Comparison of ENCODE assay signal across 8 cellular contexts in the genomic region with DNA sequence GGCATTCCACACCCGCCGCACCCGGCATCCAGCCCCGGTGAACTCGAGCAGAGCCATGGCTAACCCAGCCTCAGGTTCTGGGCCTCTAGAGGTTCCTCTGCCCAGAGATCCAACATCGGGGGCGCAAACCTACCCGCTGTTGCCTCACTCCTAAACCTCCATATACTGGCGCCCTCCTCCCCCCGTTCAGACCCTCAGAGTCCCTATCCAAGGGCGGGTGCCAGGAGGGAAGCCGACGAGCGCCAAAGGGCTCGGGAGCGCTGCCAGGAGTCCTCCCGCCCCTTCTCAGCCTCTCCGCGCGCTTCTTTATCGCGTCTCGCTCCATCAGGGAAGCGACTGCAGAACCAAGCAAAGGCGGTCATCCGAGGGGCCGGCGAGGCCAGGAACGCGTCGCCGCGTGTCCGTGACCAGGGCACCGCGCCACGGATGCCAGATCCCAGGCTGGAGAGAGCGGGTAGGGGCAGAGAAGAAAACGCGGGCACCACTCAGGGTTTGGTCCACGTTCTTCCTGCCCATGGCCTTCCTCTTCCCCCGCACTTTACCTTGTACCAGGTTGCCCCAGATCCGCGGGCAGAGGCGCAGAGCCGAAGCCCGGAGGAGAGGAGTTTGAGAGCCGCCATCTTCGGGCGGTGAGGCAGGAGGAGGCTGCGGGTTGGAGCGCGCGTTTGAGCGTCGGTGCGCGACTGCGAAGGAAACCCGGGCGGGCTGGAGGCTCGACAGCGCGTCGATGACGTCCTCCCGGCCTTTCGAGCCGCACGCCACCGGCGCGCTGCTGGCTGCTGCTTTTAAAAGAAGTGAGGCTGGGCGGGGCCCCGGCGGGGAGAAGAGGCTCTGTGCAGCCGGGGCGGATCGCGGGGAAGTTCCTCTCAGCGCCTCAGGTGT. TPM values are rescaled to one million over a fixed set of nuclear protein-coding genes. Genes with fewer than 3 reads are reported as not detected.
A peak's percentile ranks its signal among the peaks of the same experiment; 100 is the strongest.
DNase-seq lines count a peak whose midpoint lies in the region; ATAC-seq lines count a peak whose summit lies in the region.

A gene (minus strand): TSS at position 687 of the 882 bp plus-strand sequence. CDS start 67 bp downstream, at position 620.

- POLR2A ChIA-PET in activated CD8-positive, alpha-beta T cell treated with anti-CD3 and anti-CD28 coated beads, Interleukin-2, amount 10 ng/mL, durations not matched to agents 7 days and 5 days (lab: Charles Lee): interaction anchor here (0.6 to 3.4 kb wide), 9 partner anchors 16 to 1251 kb away, joined by 3 to 19 read pairs (median 3); a partner anchor contains a TSS

- H3K27me3 Mint-ChIP-seq in CD4-positive, CD25-positive, alpha-beta regulatory T cell: no peaks in the 10 kb centered on the region
- no peaks in the 10 kb centered on the region for H3K27me3 Mint-ChIP-seq in activated CD8-positive, alpha-beta T cell treated with anti-CD3 and anti-CD28 coated beads, Interleukin-2, amount 10 ng/mL, durations not matched to agents 7 days and 5 days (ENCODE audit: low read depth)

- peak within 1 kb of the TSS; percentile 68 for H3K4me3 ChIP-seq in CD4-positive, CD25-positive, alpha-beta regulatory T cell (ENCODE audit: low read depth, low read length)
- peak within 1 kb of the TSS; percentile 92 for H3K4me3 ChIP-seq in effector memory CD4-positive, alpha-beta T cell (ENCODE audit: insufficient read depth, low read depth, low read length, poor library complexity, severe bottlenecking)

- ATAC-seq in CD4-positive, CD25-positive, alpha-beta regulatory T cell (ENCODE audit: low read depth in 2 of 2): peak; percentile 96 to 97
- ATAC-seq in GM19438 (IDR thresholded peaks at IDR 0.05; ENCODE audit: low read depth, unreplicated experiment) (peak; percentile 80), HG03571 (IDR thresholded peaks at IDR 0.05; ENCODE audit: unreplicated experiment) (peak; percentile 92)
- peak; percentile 95 for ATAC-seq in activated CD8-positive, alpha-beta T cell treated with anti-CD3 and anti-CD28 coated beads, Interleukin-2, amount 10 ng/mL, durations not matched to agents 7 days and 5 days

- peaks cover 36 to 63% (median 52%) of the 10 kb centered on the region in 4 donors for H3K4me1 Mint-ChIP-seq in CD4-positive, CD25-positive, alpha-beta regulatory T cell
- H3K4me1 Mint-ChIP-seq in activated CD8-positive, alpha-beta T cell treated with anti-CD3 and anti-CD28 coated beads, Interleukin-2, amount 10 ng/mL, durations not matched to agents 7 days and 5 days (ENCODE audit: low read depth): peaks cover 57% of the 10 kb centered on the region

- H3K4me1 ChIP-seq in CD4-positive, CD25-positive, alpha-beta regulatory T cell (ENCODE audit: control insufficient read depth, insufficient read depth, low read length, poor library complexity, severe bottlenecking): peaks cover 31% of the 10 kb centered on the region
- H3K4me1 ChIP-seq in effector memory CD4-positive, alpha-beta T cell (ENCODE audit: control insufficient read depth, insufficient read depth, low read length, poor library complexity, severe bottlenecking): peaks cover 13% of the 10 kb centered on the region

- H3K9me3 Mint-ChIP-seq in CD4-positive, CD25-positive, alpha-beta regulatory T cell: no peaks in the 10 kb centered on the region
- no peaks in the 10 kb centered on the region for H3K9me3 Mint-ChIP-seq in activated CD8-positive, alpha-beta T cell treated with anti-CD3 and anti-CD28 coated beads, Interleukin-2, amount 10 ng/mL, durations not matched to agents 7 days and 5 days (ENCODE audit: insufficient read depth)

- peak within 1 kb of the TSS; percentile 92 for H3K27ac ChIP-seq in CD4-positive, CD25-positive, alpha-beta regulatory T cell (ENCODE audit: insufficient read depth, low read length, poor library complexity, severe bottlenecking)
- H3K27ac ChIP-seq in effector memory CD4-positive, alpha-beta T cell (ENCODE audit: insufficient read depth, low read length, poor library complexity, severe bottlenecking): peak within 1 kb of the TSS; percentile 87

- CTCF ChIA-PET in activated CD8-positive, alpha-beta T cell treated with anti-CD3 and anti-CD28 coated beads, Interleukin-2, amount 10 ng/mL, durations not matched to agents 7 days and 5 days (lab: Charles Lee): interaction anchor here (0.6 to 6.3 kb wide), 5 partner anchors 13 to 67 kb away, joined by 3 to 44 read pairs (median 4); no protein-coding TSS in a partner anchor

- H3K9me3 ChIP-seq in CD4-positive, CD25-positive, alpha-beta regulatory T cell (ENCODE audit: control insufficient read depth in 2 of 2, low read length in 2 of 2): no peaks in the 10 kb centered on the region
- H3K9me3 ChIP-seq in effector memory CD4-positive, alpha-beta T cell (ENCODE audit: control insufficient read depth, low read length): no peaks in the 10 kb centered on the region

- H3K27me3 ChIP-seq in CD4-positive, CD25-positive, alpha-beta regulatory T cell (ENCODE audit: control insufficient read depth, insufficient read depth, low read length): no peaks in the 10 kb centered on the region
- no peaks in the 10 kb centered on the region for H3K27me3 ChIP-seq in effector memory CD4-positive, alpha-beta T cell (replicated peaks; ENCODE audit: control insufficient read depth, insufficient read depth, low read length, poor library complexity, severe bottlenecking)

- H3K27ac Mint-ChIP-seq in CD4-positive, CD25-positive, alpha-beta regulatory T cell: peak within 1 kb of the TSS; percentile 91 to 99 (median 96)
- H3K27ac Mint-ChIP-seq in activated CD8-positive, alpha-beta T cell treated with anti-CD3 and anti-CD28 coated beads, Interleukin-2, amount 10 ng/mL, durations not matched to agents 7 days and 5 days: peak within 1 kb of the TSS; percentile 91

- peak; percentile 89 to 97 (median 94) for DNase-seq in CD4-positive, CD25-positive, alpha-beta regulatory T cell
- DNase-seq in NCI-H774 (lab: John Stamatoyannopoulos, UW) (peak; percentile 95), medulla oblongata (ENCODE audit: extremely low spot score) (peak; percentile 50)
- DNase-seq in activated CD8-positive, alpha-beta T cell treated with anti-CD3 and anti-CD28 coated beads, Interleukin-2, amount 10 ng/mL, durations not matched to agents 7 days and 5 days: peak; percentile 95
- peak; percentile 89 to 90 (median 90) for DNase-seq in effector memory CD4-positive, alpha-beta T cell
- peak; percentile 89 for DNase-seq in stimulated activated CD8-positive, alpha-beta memory T cell treated with anti-CD3 and anti-CD28 coated beads, Interleukin-12 subunit alpha, Interleukin-12 subunit beta, amount 100 ng/mL, for 1 hour (ENCODE audit: low read depth)

- peak within 1 kb of the TSS; percentile 93 to 99 (median 96) for H3K4me3 Mint-ChIP-seq in CD4-positive, CD25-positive, alpha-beta regulatory T cell
- H3K4me3 Mint-ChIP-seq in activated CD8-positive, alpha-beta T cell treated with anti-CD3 and anti-CD28 coated beads, Interleukin-2, amount 10 ng/mL, durations not matched to agents 7 days and 5 days: peak within 1 kb of the TSS; percentile 88

- no peaks in the 10 kb centered on the region for H3K36me3 ChIP-seq in CD4-positive, CD25-positive, alpha-beta regulatory T cell (ENCODE audit: control insufficient read depth, insufficient read depth, low read length)
- no peaks in the 10 kb centered on the region for H3K36me3 ChIP-seq in effector memory CD4-positive, alpha-beta T cell (ENCODE audit: control insufficient read depth, insufficient read depth, low read length)

- no peaks in the 10 kb centered on the region for H3K36me3 Mint-ChIP-seq in CD4-positive, CD25-positive, alpha-beta regulatory T cell
- peaks cover 20% of the 10 kb centered on the region for H3K36me3 Mint-ChIP-seq in activated CD8-positive, alpha-beta T cell treated with anti-CD3 and anti-CD28 coated beads, Interleukin-2, amount 10 ng/mL, durations not matched to agents 7 days and 5 days (ENCODE audit: low read depth)

RNA-seq across cellular contexts. Expression of the gene that starts here (rescaled TPM):
- total RNA-seq in CD4-positive, CD25-positive, alpha-beta regulatory T cell: 27.4 TPM
- polyA plus RNA-seq in CD4-positive, CD25-positive, alpha-beta regulatory T cell: 10 to 100 TPM; 22.3 to 31.3 (median 29.6) TPM
- 10 to 100 TPM; 59.3 to 61.0 TPM for total RNA-seq in activated CD8-positive, alpha-beta T cell treated with anti-CD3 and anti-CD28 coated beads, Interleukin-2, amount 10 ng/mL, durations not matched to agents 7 days and 5 days

Comparison
In these comparisons a context has a peak if more than half of its experiments do, and no peak if none do; other contexts are left out.
1. Peak in every context shown above with its lines: DNase-seq, ATAC-seq, H3K4me3 ChIP-seq and H3K27ac ChIP-seq.